In the genomic region with DNA sequence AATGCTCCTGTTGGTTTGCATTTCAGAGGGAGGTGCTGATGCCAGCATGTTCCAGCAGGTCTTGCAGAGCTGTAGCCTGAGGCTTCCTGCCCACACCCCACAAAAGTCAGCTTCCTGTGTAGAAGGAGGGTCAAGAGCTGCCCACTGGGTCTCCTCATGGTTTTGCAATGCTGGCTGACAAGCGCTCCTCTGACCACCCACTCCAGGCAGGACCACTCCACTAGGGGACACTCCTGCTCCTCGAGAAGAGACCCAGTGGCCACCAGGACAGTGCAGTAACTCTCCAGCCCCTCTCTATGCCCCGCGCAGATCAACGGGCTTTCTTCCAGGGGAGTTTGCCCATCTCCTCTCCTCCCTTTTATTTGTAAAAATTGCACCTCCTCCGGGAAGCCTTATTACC, we compare ENCODE assay signal across 9 cellular contexts.
A peak's percentile ranks its signal among the peaks of the same experiment; 100 is the strongest.
DNase-seq lines count a peak whose midpoint lies in the region; ATAC-seq and TF ChIP-seq lines count a peak whose summit lies in the region.
"Had no signal": no experiment of that assay in that cellular context is flagged by ENCODE, and none has a peak within 500 bp of the region (broad histone marks: within the 10 kb centered on the region; RNA-seq: fewer than 3 reads in every experiment).

No MANE protein-coding gene starts in this region.

- no peak overlapping the region for H3K27ac ChIP-seq in GM23248
- H3K27ac ChIP-seq in RWPE2 (ENCODE audit: poor library complexity, severe bottlenecking), result no peak overlapping the region
- H3K27ac ChIP-seq in testis, result no peak overlapping the region
- H3K27ac ChIP-seq: brain microvascular endothelial cell had no signal

- no peaks in the 10 kb centered on the region for H3K79me2 ChIP-seq in GM23248 (ENCODE audit: insufficient read depth)

- no peaks in the 10 kb centered on the region for H4K20me1 ChIP-seq in GM23248 (ENCODE audit: insufficient read depth)

- TF ChIP-seq POLR2A in testis (IDR thresholded peaks at IDR 0.05), result no peak

- no peaks in the 10 kb centered on the region for H3K36me3 ChIP-seq in GM23248 (ENCODE audit: low read depth)
- no peaks in the 10 kb centered on the region for H3K36me3 ChIP-seq in RWPE2 (ENCODE audit: low read depth)
- H3K36me3 ChIP-seq in testis (ENCODE audit: low read depth, missing control alignments), result no peaks in the 10 kb centered on the region
- H3K36me3 ChIP-seq: brain microvascular endothelial cell had no signal

- peak; percentile 4 for DNase-seq in CMK (ENCODE audit: low read depth)
- DNase-seq in GM23248, result peak; percentile 16
- no peak for DNase-seq in RWPE2 (ENCODE audit: low spot score)
- DNase-seq in midbrain (lab: John Stamatoyannopoulos, UW), result peak; percentile 50
- DNase-seq in testis, result no peak
- DNase-seq: brain microvascular endothelial cell had no signal

- in situ Hi-C loops in GM23248 (cut with MboI), result no loop called here

- intact Hi-C loops in testis (cut with DNase I; ENCODE audit: low total_unique reads), result no loop called here

- no peaks in the 10 kb centered on the region for H3K9me3 ChIP-seq in GM23248 (ENCODE audit: low read depth)
- H3K9me3 ChIP-seq in RWPE2 (ENCODE audit: severe bottlenecking), result no peaks in the 10 kb centered on the region
- H3K9me3 ChIP-seq in testis, result no peaks in the 10 kb centered on the region

- TF ChIP-seq CTCF in RWPE2 (IDR thresholded peaks at IDR 0.05; ENCODE audit: poor library complexity, severe bottlenecking) (peak; percentile 27), testis (IDR thresholded peaks at IDR 0.05) (no peak)

- 2 to 6% methylated on average over 6 of the region's 6 CpGs for WGBS in GM23248 (ENCODE audit: low coverage in 1 of 2, low lambda C conversion rate in 2 of 2, missing lambda C conversion rate in 2 of 2), 2 experiments
- 29 to 35% methylated on average over 6 of the region's 6 CpGs for WGBS in testis, 2 donors

- no peaks in the 10 kb centered on the region; the same call in 1 of the 2 replicates for H3K27me3 ChIP-seq in GM23248 (replicated peaks; ENCODE audit: insufficient read depth)
- H3K27me3 ChIP-seq in RWPE2 (ENCODE audit: insufficient read depth, poor library complexity, severe bottlenecking), result no peaks in the 10 kb centered on the region
- H3K27me3 ChIP-seq in testis, result no peaks in the 10 kb centered on the region
- H3K27me3 ChIP-seq: brain microvascular endothelial cell had no signal

- H3K9ac ChIP-seq in GM23248, result no peak overlapping the region

- ATAC-seq in RWPE2 (ENCODE audit: low read depth), result peak; percentile 33; the same call in 2 of the 3 replicates
- ATAC-seq in GM19463 (IDR thresholded peaks at IDR 0.05; ENCODE audit: unreplicated experiment), result no peak
- ATAC-seq in HG02798 (IDR thresholded peaks at IDR 0.05; ENCODE audit: poor library complexity, unreplicated experiment), result no peak

- H3F3A ChIP-seq in GM23248 (ENCODE audit: insufficient read depth), result no peaks in the 10 kb centered on the region

- no peak overlapping the region for H2AFZ ChIP-seq in GM23248

- H3K4me2 ChIP-seq in GM23248 (ENCODE audit: unreplicated experiment), result no peak overlapping the region

- H3K4me3 ChIP-seq in GM23248 (no peak overlapping the region), RWPE2 (ENCODE audit: severe bottlenecking) (no peak overlapping the region), testis (no peak overlapping the region)
- H3K4me3 ChIP-seq: lung had no signal

- H3K9me2 ChIP-seq in GM23248 (ENCODE audit: insufficient read depth), result no peaks in the 10 kb centered on the region

- H3K4me1 ChIP-seq in GM23248 (ENCODE audit: insufficient read depth) (no peaks in the 10 kb centered on the region), RWPE2 (ENCODE audit: insufficient read depth, poor library complexity, severe bottlenecking) (peaks cover 2% of the 10 kb centered on the region), testis (no peaks in the 10 kb centered on the region)

Comparison
In these comparisons a context has a peak if more than half of its experiments do, and no peak if none do; other contexts are left out.
1. DNase-seq: peak in CMK (single experiment), GM23248 (single experiment) and midbrain (single experiment); none in RWPE2 (single experiment) and testis (single experiment).